8 cellular contexts compared by ENCODE assay signal in the genomic region with DNA sequence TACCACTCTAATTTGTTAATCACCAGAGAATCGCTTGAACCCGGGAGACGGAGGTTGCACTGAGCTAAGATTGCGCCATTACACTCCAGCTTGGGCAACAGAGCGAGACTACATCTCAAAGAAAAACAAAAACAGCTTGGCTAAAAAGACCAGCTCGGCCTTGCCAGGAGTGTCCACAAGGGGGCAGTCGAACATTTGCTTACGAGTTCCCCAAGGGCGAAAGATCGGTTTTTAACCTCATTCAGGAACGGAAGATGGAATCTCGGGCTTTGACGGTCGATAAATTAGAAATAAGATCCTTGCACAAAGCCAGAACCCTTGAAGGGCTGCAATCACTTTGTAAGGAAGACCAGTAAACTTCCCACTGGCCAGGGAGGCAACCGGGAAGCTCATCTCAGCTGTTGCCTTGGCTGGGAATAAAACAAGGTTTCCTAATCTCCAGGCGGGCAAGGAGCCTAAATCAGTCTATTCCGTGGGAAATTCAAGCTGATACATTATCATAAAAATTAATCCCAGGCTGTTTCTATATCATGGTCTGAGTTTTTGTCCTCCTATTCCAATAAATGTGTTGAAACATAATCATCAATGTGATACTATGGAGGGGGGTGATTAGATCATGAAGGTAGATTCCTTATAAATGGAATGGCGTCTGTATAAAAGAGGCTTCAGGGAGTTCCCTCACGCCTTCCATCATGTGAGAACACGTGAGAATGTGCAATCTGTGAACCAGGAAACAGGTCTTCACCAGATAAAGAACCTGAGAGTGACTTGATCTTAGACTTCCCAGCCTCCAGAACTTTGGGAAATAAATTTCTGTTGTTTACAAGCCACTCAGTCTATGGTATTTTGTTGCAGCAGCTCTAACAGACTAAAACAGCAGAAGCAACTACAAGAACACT. TPM values are rescaled to one million over a fixed set of nuclear protein-coding genes. Genes with fewer than 3 reads are reported as not detected.
DNase-seq lines count a peak whose midpoint lies in the region; ATAC-seq and TF ChIP-seq lines count a peak whose summit lies in the region.

No MANE protein-coding gene starts in this region.

- WGBS in heart right ventricle, 2 donors, result 8% methylated on average over 20 of the region's 20 CpGs

- H3K27me3 ChIP-seq in adipocyte (replicated peaks; ENCODE audit: control insufficient read depth, insufficient read depth, low read length), result peaks cover 10% of the 10 kb centered on the region
- H3K27me3 ChIP-seq in heart right ventricle, result peaks cover 0 to 15% (median 0%) of the 10 kb centered on the region in 7 donors
- H3K27me3 ChIP-seq in upper lobe of right lung, result peaks cover 5% of the 10 kb centered on the region

- H3K4me1 Mint-ChIP-seq in progenitor cell of endocrine pancreas (ENCODE audit: low read depth), result peaks cover 3% of the 10 kb centered on the region

- TF ChIP-seq CTCF in heart right ventricle (IDR thresholded peaks at IDR 0.05) (peak; percentile 78 to 97 (median 94)), progenitor cell of endocrine pancreas (IDR thresholded peaks at IDR 0.05; ENCODE audit: unreplicated experiment) (peak; percentile 96), upper lobe of right lung (IDR thresholded peaks at IDR 0.05) (peak; percentile 96)

- peaks cover 7% of the 10 kb centered on the region for H3K4me1 ChIP-seq in adipocyte (ENCODE audit: control insufficient read depth, insufficient read depth, low read length)
- H3K4me1 ChIP-seq in heart right ventricle, result peaks cover 0 to 14% (median 8%) of the 10 kb centered on the region in 9 donors
- H3K4me1 ChIP-seq in upper lobe of right lung, result peaks cover 6% of the 10 kb centered on the region

- intact Hi-C loops in heart right ventricle (cut with DNase I) (loop anchor here in 9 of 10 donors (5.0 to 10.0 kb wide), 4 partner anchors 39 to 82 kb away; a partner anchor contains a TSS), upper lobe of right lung (cut with DNase I) (loop anchor here (10.0 kb wide), 1 partner anchor 72 kb away; a partner anchor contains a TSS)

- H3K27ac ChIP-seq in heart right ventricle, result peak overlapping the region in 1 of 10 donors; percentile 1
- no peak overlapping the region for H3K27ac ChIP-seq in upper lobe of right lung

- H3K36me3 Mint-ChIP-seq in progenitor cell of endocrine pancreas (ENCODE audit: insufficient read depth), result no peaks in the 10 kb centered on the region

- H3K36me3 ChIP-seq in adipocyte (ENCODE audit: control insufficient read depth, insufficient read depth, low read length, severe bottlenecking) (no peaks in the 10 kb centered on the region), heart right ventricle (no peaks in the 10 kb centered on the region), upper lobe of right lung (no peaks in the 10 kb centered on the region)

- no peak overlapping the region for H3K27ac Mint-ChIP-seq in progenitor cell of endocrine pancreas

- H3K9me3 ChIP-seq in adipocyte (ENCODE audit: control insufficient read depth, low read length) (no peaks in the 10 kb centered on the region), heart right ventricle (no peaks in the 10 kb centered on the region), upper lobe of right lung (no peaks in the 10 kb centered on the region)

- peak; percentile 40 for DNase-seq in GF-D8 (lab: John Stamatoyannopoulos, UW)
- peak; percentile 85 to 93 (median 90) for DNase-seq in NCI-H1417 (lab: John Stamatoyannopoulos, UW)
- peak; percentile 73 for DNase-seq in SW480 (ENCODE audit: low spot score)
- peak; percentile 96 for DNase-seq in adipocyte (ENCODE audit: low read depth)
- DNase-seq in heart right ventricle, result peak; percentile 79 to 82
- DNase-seq in progenitor cell of endocrine pancreas (ENCODE audit: low spot score, unreplicated experiment), result peak; percentile 73
- DNase-seq in upper lobe of right lung, result peak; percentile 90

- no peaks in the 10 kb centered on the region for H3K9me3 Mint-ChIP-seq in progenitor cell of endocrine pancreas (ENCODE audit: low read depth)

- H3K4me3 ChIP-seq in adipocyte (ENCODE audit: low read length) (peak overlapping the region; percentile 75), heart right ventricle (peak overlapping the region in 7 of 10 donors; percentile 6 to 47 (median 17)), upper lobe of right lung (peak overlapping the region; percentile 33)

- peak overlapping the region; percentile 70 for H3K9ac ChIP-seq in adipocyte (ENCODE audit: low read length)

- H3K27me3 Mint-ChIP-seq in progenitor cell of endocrine pancreas, result peaks cover 17% of the 10 kb centered on the region

- ATAC-seq in heart right ventricle, result peak in 7 of 8 donors; percentile 49 to 78 (median 65)
- ATAC-seq in upper lobe of right lung, result peak; percentile 92
- ATAC-seq in HG02759 (IDR thresholded peaks at IDR 0.05; ENCODE audit: unreplicated experiment), result no peak

- H3K4me3 Mint-ChIP-seq in progenitor cell of endocrine pancreas (ENCODE audit: low read depth), result peak overlapping the region; percentile 55

RNA-seq across cellular contexts. Expression of a gene that starts 14.9 kb away (rescaled TPM):
- total RNA-seq in heart right ventricle, result 10 to 100 TPM in 3 of 10 donors, 1 to 10 TPM in 7; 7.8 to 28.0 (median 9.5) TPM
- polyA plus RNA-seq in heart right ventricle, result 10 to 100 TPM; 25.9 to 50.6 TPM
- 35.6 and 38.2 TPM in 2 replicates for total RNA-seq in progenitor cell of endocrine pancreas
- total RNA-seq in upper lobe of right lung, result 14.2 TPM

RNA-seq across cellular contexts. Expression of a gene that starts 34.4 kb away (rescaled TPM):
- total RNA-seq in heart right ventricle (not detected), progenitor cell of endocrine pancreas (not detected in 2 replicates), upper lobe of right lung (not detected)
- under 1 TPM in 1 of 2 donors, not detected in 1; 0.04 TPM for polyA plus RNA-seq in heart right ventricle

RNA-seq across cellular contexts. Expression of a gene that starts 39.0 kb away (rescaled TPM):
- total RNA-seq in heart right ventricle, result 10 to 100 TPM; 36.5 to 69.6 (median 48.1) TPM
- polyA plus RNA-seq in heart right ventricle, result 10 to 100 TPM; 22.3 to 45.4 TPM
- total RNA-seq in progenitor cell of endocrine pancreas, result 25.9 and 28.7 TPM in 2 replicates
- 27.4 TPM for total RNA-seq in upper lobe of right lung

RNA-seq across cellular contexts. Expression of a gene that starts 41.5 kb away (rescaled TPM):
- total RNA-seq in heart right ventricle (10 to 100 TPM; 10.6 to 17.6 (median 12.9) TPM), progenitor cell of endocrine pancreas (38.1 and 38.3 TPM in 2 replicates), upper lobe of right lung (32.1 TPM)
- polyA plus RNA-seq in heart right ventricle, result 10 to 100 TPM; 25.2 to 73.9 TPM

RNA-seq across cellular contexts. Expression of a gene that starts 50.2 kb away (rescaled TPM):
- total RNA-seq in heart right ventricle (1 to 10 TPM in 8 of 10 donors, under 1 TPM in 2; 0.81 to 5.3 (median 1.6) TPM), progenitor cell of endocrine pancreas (1.5 and 2.3 TPM in 2 replicates), upper lobe of right lung (7.4 TPM)
- polyA plus RNA-seq in heart right ventricle, result 10 to 100 TPM in 1 of 2 donors, 1 to 10 TPM in 1; 3.9 to 10.8 TPM

Comparison
In these comparisons a context has a peak if more than half of its experiments do, and no peak if none do; other contexts are left out.
1. DNase-seq: peak in every context shown above with its lines; median percentile 96 in adipocyte; 90 in NCI-H1417; 90 in upper lobe of right lung; 80 in heart right ventricle; 73 in SW480; 73 in progenitor cell of endocrine pancreas; 40 in GF-D8.
2. H3K4me3 ChIP-seq: peak in every context shown above with its lines; median percentile 75 in adipocyte; 33 in upper lobe of right lung; 17 in heart right ventricle.